Comparison of ENCODE assay signal across 1 cellular context in genomic region chr2:36597532-36598377, GRCh38.
A peak's percentile ranks its signal among the peaks of the same experiment; 100 is the strongest.
TF ChIP-seq lines count a peak whose summit lies in the region.

TSS of gene FEZ2 (minus strand) at chr2:36598168. CDS start at chr2:36598142, 26 bp downstream.

TF ChIP-seq in HepG2, 621 proteins besides CTCF, POLR2A, EP300 and RAD21 (continued from another document and continues in another):
- TF ChIP-seq TRAFD1 (CRISPR knock-in tag; IDR thresholded peaks at IDR 0.05; ENCODE audit: borderline replicate concordance) (no peak), ZEB1 (IDR thresholded peaks at IDR 0.05; ENCODE audit: insufficient replicate concordance, low read depth) (no peak), AKNA (CRISPR knock-in tag; IDR thresholded peaks at IDR 0.05; ENCODE audit: borderline replicate concordance) (no peak), PRPF4 (IDR thresholded peaks at IDR 0.05; ENCODE audit: low read depth, low read length, poor library complexity, severe bottlenecking) (no peak), MXD1 (CRISPR knock-in tag; IDR thresholded peaks at IDR 0.05) (peak; percentile 86), GLMP (CRISPR knock-in tag; IDR thresholded peaks at IDR 0.05; ENCODE audit: borderline replicate concordance) (no peak), HDAC2 (CRISPR knock-in tag; IDR thresholded peaks at IDR 0.05) (peak; percentile 52; the same call in 1 of the 2 replicates), FOSL2 (CRISPR knock-in tag; IDR thresholded peaks at IDR 0.05) (peak; percentile 13; the same call in 1 of the 2 replicates), ZNF530 (CRISPR knock-in tag; IDR thresholded peaks at IDR 0.05; ENCODE audit: low read depth) (no peak), ZNF101 (CRISPR knock-in tag; IDR thresholded peaks at IDR 0.05; ENCODE audit: borderline replicate concordance, low read depth) (no peak), NR2F6 (IDR thresholded peaks at IDR 0.05) (no peak), NR2F6 (CRISPR knock-in tag; IDR thresholded peaks at IDR 0.05) (no peak), LCORL (IDR thresholded peaks at IDR 0.05) (no peak), LCORL (CRISPR knock-in tag; IDR thresholded peaks at IDR 0.05) (no peak), HMGA1 (CRISPR knock-in tag; conservative IDR thresholded peaks at IDR 0.05) (no peak), NR1H2 (CRISPR knock-in tag; IDR thresholded peaks at IDR 0.05; ENCODE audit: borderline replicate concordance, low read depth) (peak; percentile 40; the same call in 1 of the 2 replicates), ZNF414 (CRISPR knock-in tag; IDR thresholded peaks at IDR 0.05) (0 out of 2 replicates have a peak, but pooled peaks have one; percentile 34), ZNF570 (CRISPR knock-in tag; IDR thresholded peaks at IDR 0.05; ENCODE audit: borderline replicate concordance) (no peak), ZMAT3 (CRISPR knock-in tag; conservative IDR thresholded peaks at IDR 0.05) (no peak), NFATC3 (CRISPR knock-in tag; IDR thresholded peaks at IDR 0.05) (no peak), BATF2 (CRISPR knock-in tag; IDR thresholded peaks at IDR 0.05) (no peak), ZNF207 (IDR thresholded peaks at IDR 0.05; ENCODE audit: borderline replicate concordance) (no peak), ZNF687 (CRISPR knock-in tag; IDR thresholded peaks at IDR 0.05) (peak; percentile 89), ZNF768 (CRISPR knock-in tag; IDR thresholded peaks at IDR 0.05) (peak; percentile 49; the same call in 1 of the 2 replicates), CEBPG (CRISPR knock-in tag; IDR thresholded peaks at IDR 0.05) (no peak), ZNF567 (CRISPR knock-in tag; IDR thresholded peaks at IDR 0.05; ENCODE audit: borderline replicate concordance) (0 out of 2 replicates have a peak, but pooled peaks have one; percentile 31), KDM6A (CRISPR knock-in tag; IDR thresholded peaks at IDR 0.05; ENCODE audit: low read depth) (no peak), NFYB (CRISPR knock-in tag; IDR thresholded peaks at IDR 0.05) (no peak), ZNF780A (CRISPR knock-in tag; IDR thresholded peaks at IDR 0.05) (no peak), MAX (IDR thresholded peaks at IDR 0.05) (peak; percentile 82), PHF5A (CRISPR knock-in tag; IDR thresholded peaks at IDR 0.05; ENCODE audit: low read depth, unreplicated experiment) (no peak), ARID3A (IDR thresholded peaks at IDR 0.05; ENCODE audit: low read depth, low read length) (no peak), KMT2A (CRISPR knock-in tag; IDR thresholded peaks at IDR 0.05) (peak; percentile 86), ZNF496 (CRISPR knock-in tag; IDR thresholded peaks at IDR 0.05; ENCODE audit: insufficient replicate concordance) (no peak), PTBP1 (IDR thresholded peaks at IDR 0.05; ENCODE audit: low read depth, low read length, poor library complexity, severe bottlenecking) (no peak), ZFAT (CRISPR knock-in tag; conservative IDR thresholded peaks at IDR 0.05) (no peak), PITX1 (CRISPR knock-in tag; IDR thresholded peaks at IDR 0.05) (0 out of 2 replicates have a peak, but pooled peaks have one; percentile 14), ZNF713 (CRISPR knock-in tag; IDR thresholded peaks at IDR 0.05) (no peak), HNRNPLL (IDR thresholded peaks at IDR 0.05; ENCODE audit: low read depth, low read length, poor library complexity, severe bottlenecking) (peak; percentile 78), ATF7-NPFF (CRISPR knock-in tag; IDR thresholded peaks at IDR 0.05; ENCODE audit: low read depth) (no peak), RBFOX2 (IDR thresholded peaks at IDR 0.05; ENCODE audit: low read depth, low read length) (peak; percentile 88), ZNF761 (CRISPR knock-in tag; conservative IDR thresholded peaks at IDR 0.05) (no peak), CBX5 (CRISPR knock-in tag; IDR thresholded peaks at IDR 0.05; ENCODE audit: borderline replicate concordance) (no peak), ELF3 (CRISPR knock-in tag; IDR thresholded peaks at IDR 0.05) (peak; percentile 66), ZNF317 (CRISPR knock-in tag; IDR thresholded peaks at IDR 0.05) (no peak), U2AF2 (IDR thresholded peaks at IDR 0.05; ENCODE audit: low read depth, low read length) (no peak), PCBP2 (optimal IDR thresholded peaks at IDR 0.05; ENCODE audit: low read depth, low read length, poor library complexity, severe bottlenecking) (no peak), CENPX (CRISPR knock-in tag; IDR thresholded peaks at IDR 0.05) (no peak), ZSCAN20 (CRISPR knock-in tag; IDR thresholded peaks at IDR 0.05; ENCODE audit: borderline replicate concordance) (no peak), ZNF333 (CRISPR knock-in tag; IDR thresholded peaks at IDR 0.05; ENCODE audit: borderline replicate concordance) (0 out of 2 replicates have a peak, but pooled peaks have one; percentile 66), MTF2 (CRISPR knock-in tag; IDR thresholded peaks at IDR 0.05; ENCODE audit: borderline replicate concordance) (no peak), CENPT (CRISPR knock-in tag; IDR thresholded peaks at IDR 0.05; ENCODE audit: low read depth) (no peak), TMF1 (CRISPR knock-in tag; IDR thresholded peaks at IDR 0.05; ENCODE audit: low read depth) (0 out of 2 replicates have a peak, but pooled peaks have one; percentile 66), WIZ (CRISPR knock-in tag; IDR thresholded peaks at IDR 0.05) (no peak), ZNF678 (CRISPR knock-in tag; IDR thresholded peaks at IDR 0.05) (no peak), MYNN (CRISPR knock-in tag; IDR thresholded peaks at IDR 0.05; ENCODE audit: low read depth) (no peak), SALL1 (CRISPR knock-in tag; IDR thresholded peaks at IDR 0.05) (peak; percentile 63; the same call in 1 of the 2 replicates), ZNF773 (CRISPR knock-in tag; IDR thresholded peaks at IDR 0.05; ENCODE audit: borderline replicate concordance) (no peak)
